Comparison of ENCODE assay signal across 18 cellular contexts in the genomic region with DNA sequence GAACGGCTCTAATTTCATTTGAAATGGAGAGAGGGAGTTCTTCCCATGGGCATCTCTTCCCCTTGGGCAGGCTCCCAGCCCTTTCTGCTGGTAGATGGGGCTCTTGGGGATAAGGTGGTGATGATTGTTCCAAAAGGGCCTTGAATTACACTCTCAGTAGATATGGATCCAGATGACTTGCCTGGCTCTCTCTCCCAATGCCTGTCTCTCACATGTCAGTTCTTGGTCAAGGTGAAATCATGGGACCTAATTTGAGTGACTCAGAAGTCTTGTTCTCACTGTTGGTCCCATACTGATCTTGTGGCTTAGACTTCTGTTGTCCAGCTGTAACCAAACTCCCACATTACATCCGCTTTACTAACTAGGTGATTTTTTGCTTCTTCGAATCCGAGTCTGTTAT.
A peak's percentile ranks its signal among the peaks of the same experiment; 100 is the strongest.
DNase-seq lines count a peak whose midpoint lies in the region; ATAC-seq and TF ChIP-seq lines count a peak whose summit lies in the region.
"Had no signal": no experiment of that assay in that cellular context is flagged by ENCODE, and none has a peak within 500 bp of the region (broad histone marks: within the 10 kb centered on the region; RNA-seq: fewer than 3 reads in every experiment).

No MANE protein-coding gene starts in this region.

- H3K4me3 ChIP-seq in fibroblast of mammary gland (ENCODE audit: control insufficient read depth, low read depth, low read length) = no peak overlapping the region
- H3K4me3 ChIP-seq: SK-N-MC had no signal

- no peak for TF ChIP-seq CTCF in fibroblast of mammary gland (conservative IDR thresholded peaks at IDR 0.05; ENCODE audit: control insufficient read depth, insufficient read depth, low read depth, low read length)

- no peak for ATAC-seq in HG02759 (IDR thresholded peaks at IDR 0.05; ENCODE audit: unreplicated experiment)
- ATAC-seq: PC-3 had no signal

- DNase-seq in HK-2 (ENCODE audit: unreplicated experiment) (peak; percentile 27), amniotic epithelial cell (ENCODE audit: low read depth) (peak; percentile 47), fibroblast of mammary gland (ENCODE audit: low read depth) (peak; percentile 51), OCI-M1 (lab: John Stamatoyannopoulos, UW) (no peak), LoVo (ENCODE audit: low spot score) (no peak), NCI-H524 (lab: John Stamatoyannopoulos, UW) (no peak)
- DNase-seq: CD8-positive, alpha-beta memory T cell; EL; GOT3; Kasumi-1; NCI-H146; NCI-H2081 treated with DMSO at 0.1 percent for 48 hours; NCI-H2227 treated with DMSO at 0.1 percent for 48 hours; NCI-H526; PC-3; T-helper 1 cell had no signal

Comparison
In these comparisons a context has a peak if more than half of its experiments do, and no peak if none do; other contexts are left out.
1. DNase-seq: peak in HK-2 (single experiment), amniotic epithelial cell (single experiment) and fibroblast of mammary gland (single experiment); none in OCI-M1 (single experiment), LoVo (single experiment) and NCI-H524 (0 of 2).